Comparison of ENCODE assay signal across 10 cellular contexts in the genomic region with DNA sequence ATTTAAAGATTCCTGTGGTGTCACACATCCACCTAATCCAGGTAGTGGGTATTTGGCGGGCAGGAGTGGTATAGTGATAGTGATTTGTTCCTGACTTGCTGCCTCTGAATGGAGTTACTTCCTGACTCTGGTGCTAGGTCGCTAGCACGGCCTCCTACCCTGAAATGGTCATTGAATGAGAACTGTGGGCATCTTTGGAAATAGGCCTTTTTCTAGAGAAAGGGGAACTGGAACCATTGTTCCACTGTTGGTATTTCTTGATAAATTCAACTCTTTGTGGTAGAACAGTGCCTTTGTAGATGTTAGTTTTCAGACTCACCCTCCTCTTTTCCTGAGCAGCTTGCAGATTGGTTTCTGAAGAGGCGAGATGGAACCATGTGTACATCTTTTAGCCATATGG. TPM values are rescaled to one million over a fixed set of nuclear protein-coding genes. Genes with fewer than 3 reads are reported as not detected.
A peak's percentile ranks its signal among the peaks of the same experiment; 100 is the strongest.
DNase-seq lines count a peak whose midpoint lies in the region; ATAC-seq and TF ChIP-seq lines count a peak whose summit lies in the region.
"Had no signal": no experiment of that assay in that cellular context is flagged by ENCODE, and none has a peak within 500 bp of the region (broad histone marks: within the 10 kb centered on the region; RNA-seq: fewer than 3 reads in every experiment).

No MANE protein-coding gene starts in this region.

- H3K4me3 ChIP-seq in transverse colon = peak overlapping the region in 3 of 4 donors; percentile 73 to 98 (median 81)

- H3K4me3 Mint-ChIP-seq in activated naive CD4-positive, alpha-beta T cell treated with anti-CD3 and anti-CD28 coated beads, Interleukin-2, amount 10 ng/mL, durations not matched to agents 7 days and 5 days = peak overlapping the region; percentile 92
- H3K4me3 Mint-ChIP-seq in activated B cell treated with CpG ODN at 0.5 μM for 24 hours = peak overlapping the region; percentile 94

- intact Hi-C loops in activated B cell treated with CpG ODN at 0.5 μM for 24 hours (cut with micrococcal nuclease) (loop anchor here (10.0 kb wide), 2 partner anchors 869 to 1869 kb away; a partner anchor contains a TSS), transverse colon (cut with DNase I; ENCODE audit: low total_unique reads) (no loop called here)

- H3K36me3 ChIP-seq in transverse colon = no peaks in the 10 kb centered on the region
- H3K36me3 ChIP-seq: Peyer's patch had no signal

- peaks cover 35% of the 10 kb centered on the region for H3K4me1 Mint-ChIP-seq in activated naive CD4-positive, alpha-beta T cell treated with anti-CD3 and anti-CD28 coated beads, Interleukin-2, amount 10 ng/mL, durations not matched to agents 7 days and 5 days
- H3K4me1 Mint-ChIP-seq in activated B cell treated with CpG ODN at 0.5 μM for 24 hours = peaks cover 23% of the 10 kb centered on the region

- no peak for TF ChIP-seq EP300 in transverse colon (IDR thresholded peaks at IDR 0.05; ENCODE audit: low read depth)

- DNase-seq in activated naive CD4-positive, alpha-beta T cell treated with anti-CD3 and anti-CD28 coated beads, Interleukin-2, amount 10 ng/mL, durations not matched to agents 7 days and 5 days = no peak
- DNase-seq in activated naive CD4-positive, alpha-beta T cell treated with anti-CD3 and anti-CD28 coated beads, Interleukin-2, amount 50 U/mL, for 16 hours = no peak
- DNase-seq in activated B cell treated with CpG ODN at 0.5 μM for 24 hours = no peak
- peak; percentile 48 for DNase-seq in kidney glomerular epithelial cell (lab: John Stamatoyannopoulos, UW)
- no peak for DNase-seq in transverse colon
- no peak for DNase-seq in HuH-7 (ENCODE audit: low spot score)
- DNase-seq in NCI-H774 (lab: John Stamatoyannopoulos, UW) = no peak
- DNase-seq: cerebellar nuclear complex had no signal

- peaks cover 15% of the 10 kb centered on the region for H3K27me3 Mint-ChIP-seq in activated naive CD4-positive, alpha-beta T cell treated with anti-CD3 and anti-CD28 coated beads, Interleukin-2, amount 10 ng/mL, durations not matched to agents 7 days and 5 days
- no peaks in the 10 kb centered on the region for H3K27me3 Mint-ChIP-seq in activated B cell treated with CpG ODN at 0.5 μM for 24 hours

- H3K4me1 ChIP-seq in transverse colon = peaks cover 4 to 56% (median 39%) of the 10 kb centered on the region in 4 donors

- no peaks in the 10 kb centered on the region for H3K27me3 ChIP-seq in transverse colon
- H3K27me3 ChIP-seq: Peyer's patch had no signal

- no peaks in the 10 kb centered on the region for H3K9me3 Mint-ChIP-seq in activated naive CD4-positive, alpha-beta T cell treated with anti-CD3 and anti-CD28 coated beads, Interleukin-2, amount 10 ng/mL, durations not matched to agents 7 days and 5 days
- H3K9me3 Mint-ChIP-seq in activated B cell treated with CpG ODN at 0.5 μM for 24 hours = no peaks in the 10 kb centered on the region

- CTCF ChIA-PET in activated naive CD4-positive, alpha-beta T cell treated with anti-CD3 and anti-CD28 coated beads, Interleukin-2, amount 10 ng/mL, durations not matched to agents 7 days and 5 days (lab: Charles Lee) = interaction anchor here (1.8 to 1.9 kb wide), 2 partner anchors 12 to 21 kb away, joined by 4 to 5 read pairs; no protein-coding TSS in a partner anchor
- CTCF ChIA-PET in activated B cell treated with CpG ODN at 0.5 μM for 24 hours (lab: Charles Lee) = interaction anchor here (1.4 kb wide), 1 partner anchor 11 kb away, joined by 3 read pairs; no protein-coding TSS in a partner anchor

- TF ChIP-seq POLR2A in transverse colon (IDR thresholded peaks at IDR 0.05) = no peak

- peak overlapping the region; percentile 9 to 94 (median 90) for H3K27ac ChIP-seq in transverse colon

- no peaks in the 10 kb centered on the region for H3K9me3 ChIP-seq in transverse colon
- H3K9me3 ChIP-seq: Peyer's patch had no signal

- no peak overlapping the region for H3K27ac Mint-ChIP-seq in activated naive CD4-positive, alpha-beta T cell treated with anti-CD3 and anti-CD28 coated beads, Interleukin-2, amount 10 ng/mL, durations not matched to agents 7 days and 5 days
- H3K27ac Mint-ChIP-seq in activated B cell treated with CpG ODN at 0.5 μM for 24 hours = no peak overlapping the region

- 87% methylated on average over 4 of the region's 4 CpGs; no CpG with 5 or more reads in 1 of the 2 donors for WGBS in transverse colon (ENCODE audit: low coverage in 1 of 2), 2 donors

- TF ChIP-seq CTCF in activated B cell treated with CpG ODN at 0.5 μM for 24 hours (IDR thresholded peaks at IDR 0.05) (no peak), transverse colon (IDR thresholded peaks at IDR 0.05) (no peak)

- ATAC-seq in activated B cell treated with CpG ODN at 0.5 μM for 24 hours (ENCODE audit: low read depth) (no peak), esophagus mucosa (no peak)

- POLR2A ChIA-PET in activated B cell treated with CpG ODN at 0.5 μM for 24 hours (lab: Charles Lee) = no interaction called here

- in situ Hi-C loops in transverse colon (cut with MboI; ENCODE audit: low pct_ligation_motif_present in 1 of 4, low pct_unique_long_range_greater_than_20kb in 1 of 4, low sequenced_read_pairs in 3 of 4) = loop anchor here in 2 of 4 donors (10.0 to 25.0 kb wide), 2 partner anchors 281 to 294 kb away; a partner anchor contains a TSS

- no peaks in the 10 kb centered on the region for H3K36me3 Mint-ChIP-seq in activated naive CD4-positive, alpha-beta T cell treated with anti-CD3 and anti-CD28 coated beads, Interleukin-2, amount 10 ng/mL, durations not matched to agents 7 days and 5 days
- peaks cover 5% of the 10 kb centered on the region for H3K36me3 Mint-ChIP-seq in activated B cell treated with CpG ODN at 0.5 μM for 24 hours (ENCODE audit: low read depth)

RNA-seq across cellular contexts. Expression of a gene that starts 1.5 kb away (rescaled TPM):
- total RNA-seq in activated B cell treated with CpG ODN at 0.5 μM for 24 hours (11.9 and 12.9 TPM in 2 replicates), transverse colon (100 to 1,000 TPM; 109 to 124 (median 119) TPM), esophagus mucosa (116 TPM)
